In genomic region chr20:58818585-58819285, GRCh38 we compare ENCODE assay signal across 8 cellular contexts.
A peak's percentile ranks its signal among the peaks of the same experiment; 100 is the strongest.
DNase-seq lines count a peak whose midpoint lies in the region; ATAC-seq lines count a peak whose summit lies in the region.

No MANE protein-coding gene starts in this region.

- peaks cover 21% of the 10 kb centered on the region for H3K36me3 Mint-ChIP-seq in stimulated activated naive CD8-positive, alpha-beta T cell treated with anti-CD3 and anti-CD28 coated beads, Interleukin-15, Interleukin-2, amounts not matched to agents 100 ng/mL and 50 ng/mL, for 24 hours (ENCODE audit: low read depth)

- peaks cover 15% of the 10 kb centered on the region for H3K4me1 Mint-ChIP-seq in stimulated activated naive CD8-positive, alpha-beta T cell treated with anti-CD3 and anti-CD28 coated beads, Interleukin-15, Interleukin-2, amounts not matched to agents 100 ng/mL and 50 ng/mL, for 24 hours (ENCODE audit: low read depth)

- peaks cover 38% of the 10 kb centered on the region for H3K27me3 Mint-ChIP-seq in stimulated activated naive CD8-positive, alpha-beta T cell treated with anti-CD3 and anti-CD28 coated beads, Interleukin-15, Interleukin-2, amounts not matched to agents 100 ng/mL and 50 ng/mL, for 24 hours

- peaks cover 12% of the 10 kb centered on the region for H3K9me3 Mint-ChIP-seq in stimulated activated naive CD8-positive, alpha-beta T cell treated with anti-CD3 and anti-CD28 coated beads, Interleukin-15, Interleukin-2, amounts not matched to agents 100 ng/mL and 50 ng/mL, for 24 hours

- peak overlapping the region; percentile 21 for H3K27ac Mint-ChIP-seq in stimulated activated naive CD8-positive, alpha-beta T cell treated with anti-CD3 and anti-CD28 coated beads, Interleukin-15, Interleukin-2, amounts not matched to agents 100 ng/mL and 50 ng/mL, for 24 hours

- no peak for ATAC-seq in HG02973 (IDR thresholded peaks at IDR 0.05; ENCODE audit: unreplicated experiment)

- DNase-seq in activated T-cell treated with anti-CD3 and anti-CD28 coated beads for 24 hours (ENCODE audit: low read depth): peak; percentile 48
- DNase-seq in activated T-cell treated with anti-CD3 and anti-CD28 coated beads, Interleukin-2, amount 50 U/mL, for 1 hour: no peak
- DNase-seq in activated CD8-positive, alpha-beta memory T cell treated with anti-CD3 and anti-CD28 coated beads, Interleukin-2, amount 50 U/mL, for 48 hours: peak; percentile 82
- peak; percentile 78 for DNase-seq in islet precursor cell
- DNase-seq in SKM-1 treated with dmso at 0.1 percent for 144 hours (lab: John Stamatoyannopoulos, UW; ENCODE audit: unreplicated experiment): no peak
- no peak for DNase-seq in inferior parietal cortex (ENCODE audit: extremely low spot score)

- H3K4me3 Mint-ChIP-seq in stimulated activated naive CD8-positive, alpha-beta T cell treated with anti-CD3 and anti-CD28 coated beads, Interleukin-15, Interleukin-2, amounts not matched to agents 100 ng/mL and 50 ng/mL, for 24 hours: no peak overlapping the region

Comparison
In these comparisons a context has a peak if more than half of its experiments do, and no peak if none do; other contexts are left out.
1. DNase-seq: peak in activated T-cell treated with anti-CD3 and anti-CD28 coated beads for 24 hours (single experiment), activated CD8-positive, alpha-beta memory T cell treated with anti-CD3 and anti-CD28 coated beads, Interleukin-2, amount 50 U/mL, for 48 hours (single experiment) and islet precursor cell (single experiment); none in activated T-cell treated with anti-CD3 and anti-CD28 coated beads, Interleukin-2, amount 50 U/mL, for 1 hour (single experiment), SKM-1 treated with dmso at 0.1 percent for 144 hours (single experiment) and inferior parietal cortex (single experiment).